In genomic region chr9:18770509-18770908, GRCh38 we compare ENCODE assay signal across 23 cellular contexts.
DNase-seq lines count a peak whose midpoint lies in the region; ATAC-seq and TF ChIP-seq lines count a peak whose summit lies in the region.
"Had no signal": no experiment of that assay in that cellular context is flagged by ENCODE, and none has a peak within 500 bp of the region (broad histone marks: within the 10 kb centered on the region; RNA-seq: fewer than 3 reads in every experiment).

No MANE protein-coding gene starts in this region.

- TF ChIP-seq CTCF in GM23338 (conservative IDR thresholded peaks at IDR 0.05; ENCODE audit: low read depth in 2 of 2), result no peak
- TF ChIP-seq CTCF in mesothelial cell of epicardium (IDR thresholded peaks at IDR 0.05; ENCODE audit: unreplicated experiment), result no peak
- no peak for TF ChIP-seq CTCF in Calu3 (IDR thresholded peaks at IDR 0.05; ENCODE audit: unreplicated experiment)

- H3K4me1 Mint-ChIP-seq in GM23338 (peaks cover 3% of the 10 kb centered on the region; the same call in 1 of the 3 replicates), mesothelial cell of epicardium (peaks cover 24% of the 10 kb centered on the region), Calu3 (ENCODE audit: low read depth, unreplicated experiment) (no peaks in the 10 kb centered on the region)
- H3K4me1 Mint-ChIP-seq: CD4-positive, CD25-positive, alpha-beta regulatory T cell had no signal

- H3K9me3 Mint-ChIP-seq in GM23338 (no peaks in the 10 kb centered on the region), mesothelial cell of epicardium (peaks cover 3% of the 10 kb centered on the region), Calu3 (ENCODE audit: low read depth, unreplicated experiment) (no peaks in the 10 kb centered on the region)
- H3K9me3 Mint-ChIP-seq: CD8-positive, alpha-beta T cell; H9 had no signal

- no peak overlapping the region for H3K4me3 Mint-ChIP-seq in GM23338
- no peak overlapping the region for H3K4me3 Mint-ChIP-seq in mesothelial cell of epicardium
- H3K4me3 Mint-ChIP-seq in Calu3 (ENCODE audit: low read depth, unreplicated experiment), result no peak overlapping the region
- H3K4me3 Mint-ChIP-seq: B cell; CD4-positive, CD25-positive, alpha-beta regulatory T cell; CD8-positive, alpha-beta T cell; H9 had no signal

- intact Hi-C loops in sciatic nerve (cut with DNase I) (no loop called here), Calu3 (cut with micrococcal nuclease; ENCODE audit: unreplicated experiment) (no loop called here)

- 0 out of 2 replicates have a peak, but pooled peaks cover 2% of the 10 kb centered on the region for H4K20me1 ChIP-seq in GM23338 (replicated peaks; ENCODE audit: insufficient read depth)
- H4K20me1 ChIP-seq: BLaER1 had no signal

- H3K9me2 ChIP-seq in GM23338 (ENCODE audit: insufficient read depth), result no peaks in the 10 kb centered on the region

- H3K9me3 ChIP-seq in stomach smooth muscle (ENCODE audit: control insufficient read depth in 2 of 2, low read length in 2 of 2), result no peaks in the 10 kb centered on the region
- H3K9me3 ChIP-seq: BLaER1, Caco-2 had no signal

- H3K9ac ChIP-seq in stomach smooth muscle (ENCODE audit: low read length in 2 of 2), result no peak overlapping the region
- H3K9ac ChIP-seq: BLaER1, GM23248 had no signal

- H3K79me2 ChIP-seq in GM23338 (replicated peaks; ENCODE audit: insufficient read depth), result no peaks in the 10 kb centered on the region

- CTCF ChIA-PET in Calu3 (lab: Charles Lee), result no interaction called here

- no peaks in the 10 kb centered on the region for H3K27me3 ChIP-seq in GM23338 (ENCODE audit: insufficient read depth)
- H3K27me3 ChIP-seq in stomach smooth muscle (ENCODE audit: control insufficient read depth in 1 of 2, insufficient read depth in 2 of 2, low read length in 2 of 2), result no peaks in the 10 kb centered on the region
- H3K27me3 ChIP-seq: BLaER1 had no signal

- H3F3A ChIP-seq in GM23338 (replicated peaks; ENCODE audit: low read depth), result no peaks in the 10 kb centered on the region

- H3K4me3 ChIP-seq in GM23338 (no peak overlapping the region), stomach smooth muscle (ENCODE audit: low read length in 2 of 2) (peak overlapping the region in 1 of 2 donors; percentile 9)
- H3K4me3 ChIP-seq: BLaER1, GM23248 had no signal

- no peaks in the 10 kb centered on the region for H3K27me3 Mint-ChIP-seq in GM23338 (ENCODE audit: insufficient read depth, low read depth, poor library complexity)
- peaks cover 20% of the 10 kb centered on the region for H3K27me3 Mint-ChIP-seq in mesothelial cell of epicardium (ENCODE audit: low read depth)
- H3K27me3 Mint-ChIP-seq in Calu3 (ENCODE audit: unreplicated experiment), result peaks cover 53% of the 10 kb centered on the region
- H3K27me3 Mint-ChIP-seq: B cell had no signal

- no peaks in the 10 kb centered on the region for H3K4me1 ChIP-seq in GM23338 (ENCODE audit: insufficient read depth)
- peaks cover 18% of the 10 kb centered on the region for H3K4me1 ChIP-seq in stomach smooth muscle (ENCODE audit: control insufficient read depth, insufficient read depth, low read length)
- H3K4me1 ChIP-seq: BLaER1, Caco-2 had no signal

- H3K36me3 Mint-ChIP-seq in GM23338 (ENCODE audit: low read depth) (no peaks in the 10 kb centered on the region), mesothelial cell of epicardium (no peaks in the 10 kb centered on the region), Calu3 (ENCODE audit: insufficient read depth, unreplicated experiment) (no peaks in the 10 kb centered on the region)
- H3K36me3 Mint-ChIP-seq: CD4-positive, CD25-positive, alpha-beta regulatory T cell; CD8-positive, alpha-beta T cell had no signal

- H3K4me2 ChIP-seq in GM23338, result no peak overlapping the region
- H3K4me2 ChIP-seq: BLaER1 had no signal

- BruUV-seq in Calu3 (replicated peaks; lab: Mats Ljungman, UMichigan), result no TSS peak

- H3K27ac Mint-ChIP-seq in GM23338 (peak overlapping the region; percentile 26; the same call in 1 of the 2 replicates), mesothelial cell of epicardium (peak overlapping the region; percentile 36), Calu3 (ENCODE audit: unreplicated experiment) (no peak overlapping the region)
- H3K27ac Mint-ChIP-seq: B cell; CD4-positive, CD25-positive, alpha-beta regulatory T cell; CD8-positive, alpha-beta T cell; H9 had no signal

- H3K27ac ChIP-seq in GM23338 (ENCODE audit: low read depth), result no peak overlapping the region
- peak overlapping the region; percentile 24 for H3K27ac ChIP-seq in stomach smooth muscle (ENCODE audit: low read length)
- H3K27ac ChIP-seq: 22Rv1, BLaER1, C4-2B, GM23248 had no signal

- ATAC-seq in GM23338 (no peak), sciatic nerve (peak; percentile 8), HG02623 (IDR thresholded peaks at IDR 0.05; ENCODE audit: unreplicated experiment) (no peak), HG03097 (IDR thresholded peaks at IDR 0.05; ENCODE audit: low FRiP score, unreplicated experiment) (no peak)
- ATAC-seq: CD8-positive, alpha-beta T cell; GM12878; HCT116 had no signal

- no peaks in the 10 kb centered on the region for H3K36me3 ChIP-seq in GM23338 (ENCODE audit: insufficient read depth)
- H3K36me3 ChIP-seq in stomach smooth muscle (ENCODE audit: control insufficient read depth in 2 of 2, insufficient read depth in 2 of 2, low read length in 2 of 2), result no peaks in the 10 kb centered on the region
- H3K36me3 ChIP-seq: BLaER1 had no signal

- DNase-seq in GM23338 (ENCODE audit: low spot score) (no peak), mesothelial cell of epicardium (ENCODE audit: low spot score in 2 of 2, unreplicated experiment in 2 of 2) (no peak), sciatic nerve (ENCODE audit: low spot score) (no peak), Calu3 (no peak), globus pallidus (ENCODE audit: low spot score) (no peak)
- DNase-seq: Caco-2; CD4-positive, CD25-positive, alpha-beta regulatory T cell; CD8-positive, alpha-beta T cell; DMS 273 treated with DMSO at 0.1 percent for 48 hours; DMS79; EL; GDM1; GM23248; H9 had no signal

- no peak overlapping the region for H2AFZ ChIP-seq in GM23338
- H2AFZ ChIP-seq: GM23248 had no signal

TF ChIP-seq in GM23338, 12 proteins besides CTCF, POLR2A, EP300 and RAD21 (continues in another document):
- TF ChIP-seq JUNB (IDR thresholded peaks at IDR 0.05; ENCODE audit: unreplicated experiment) (no peak), ZNF331 (CRISPR knock-in tag; IDR thresholded peaks at IDR 0.05; ENCODE audit: low read depth) (no peak), EZH2 (IDR thresholded peaks at IDR 0.05; ENCODE audit: low read depth, unreplicated experiment) (no peak), CREB1 (CRISPR knock-in tag; IDR thresholded peaks at IDR 0.05; ENCODE audit: low read depth) (no peak), ETS1 (IDR thresholded peaks at IDR 0.05) (no peak), POLR2AphosphoS5 (IDR thresholded peaks at IDR 0.05; ENCODE audit: low read depth) (no peak), NANOG (IDR thresholded peaks at IDR 0.05; ENCODE audit: borderline replicate concordance) (no peak), EZH2phosphoT487 (IDR thresholded peaks at IDR 0.05; ENCODE audit: unreplicated experiment) (no peak), STAT1 (IDR thresholded peaks at IDR 0.05; ENCODE audit: unreplicated experiment) (no peak), REST (IDR thresholded peaks at IDR 0.05; ENCODE audit: unreplicated experiment) (no peak)
